2 cellular contexts compared by ENCODE assay signal in the genomic region with DNA sequence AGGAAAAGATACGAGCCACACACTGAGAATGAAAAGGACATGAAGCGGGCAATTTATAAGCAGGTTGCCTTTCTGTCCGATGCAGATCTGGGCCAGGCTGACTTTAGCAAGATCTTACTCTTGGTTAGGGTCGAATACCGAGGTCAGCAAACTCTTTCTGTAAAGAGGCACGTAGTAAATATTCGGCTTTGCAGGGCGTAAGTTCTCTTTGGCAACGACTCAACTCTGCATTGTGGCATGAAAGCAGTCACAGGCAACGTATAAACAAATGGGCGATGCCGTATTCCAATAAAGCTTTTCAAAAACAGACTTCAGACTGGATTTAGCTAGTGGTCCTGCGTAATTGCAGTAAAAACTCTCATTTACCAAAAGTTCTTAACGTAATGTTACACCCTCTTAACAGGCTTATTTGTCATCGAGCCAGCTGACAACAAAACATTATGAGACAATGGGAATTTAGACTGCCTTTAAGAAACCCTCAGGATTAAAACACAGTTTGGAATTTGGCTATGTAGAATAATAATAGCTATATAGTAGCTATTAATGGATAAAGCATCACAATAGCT.
TF ChIP-seq lines count a peak whose summit lies in the region.

No MANE protein-coding gene starts in this region.

TF ChIP-seq in GM23338, 12 proteins besides CTCF, POLR2A, EP300 and RAD21:
- no peak for TF ChIP-seq EZH2 (IDR thresholded peaks at IDR 0.05; ENCODE audit: low read depth, unreplicated experiment)

TF ChIP-seq in IMR-90, 13 proteins besides CTCF, POLR2A, EP300 and RAD21:
- TF ChIP-seq CHD1 (IDR thresholded peaks at IDR 0.05; ENCODE audit: low read depth, low read length) (no peak), CEBPB (IDR thresholded peaks at IDR 0.05; ENCODE audit: low read depth, low read length) (no peak), FOS (IDR thresholded peaks at IDR 0.05; ENCODE audit: low read depth, low read length) (no peak), SMC3 (IDR thresholded peaks at IDR 0.05; ENCODE audit: low read depth, low read length) (no peak), RFX5 (IDR thresholded peaks at IDR 0.05; ENCODE audit: low read depth, low read length) (no peak), MAFK (IDR thresholded peaks at IDR 0.05; ENCODE audit: low read depth, low read length) (no peak), BHLHE40 (IDR thresholded peaks at IDR 0.05; ENCODE audit: low read depth, low read length) (no peak), RCOR1 (IDR thresholded peaks at IDR 0.05; ENCODE audit: insufficient replicate concordance, low read length) (no peak), MAZ (IDR thresholded peaks at IDR 0.05; ENCODE audit: borderline replicate concordance, low read depth, low read length) (no peak), NFE2L2 (IDR thresholded peaks at IDR 0.05; ENCODE audit: low read depth, low read length) (no peak)
- TF ChIP-seq, protein P1, sequence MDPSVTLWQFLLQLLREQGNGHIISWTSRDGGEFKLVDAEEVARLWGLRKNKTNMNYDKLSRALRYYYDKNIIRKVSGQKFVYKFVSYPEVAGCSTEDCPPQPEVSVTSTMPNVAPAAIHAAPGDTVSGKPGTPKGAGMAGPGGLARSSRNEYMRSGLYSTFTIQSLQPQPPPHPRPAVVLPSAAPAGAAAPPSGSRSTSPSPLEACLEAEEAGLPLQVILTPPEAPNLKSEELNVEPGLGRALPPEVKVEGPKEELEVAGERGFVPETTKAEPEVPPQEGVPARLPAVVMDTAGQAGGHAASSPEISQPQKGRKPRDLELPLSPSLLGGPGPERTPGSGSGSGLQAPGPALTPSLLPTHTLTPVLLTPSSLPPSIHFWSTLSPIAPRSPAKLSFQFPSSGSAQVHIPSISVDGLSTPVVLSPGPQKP (IDR thresholded peaks at IDR 0.05; ENCODE audit: borderline replicate concordance, low read depth, low read length): no peak
- TF ChIP-seq, protein P2, sequence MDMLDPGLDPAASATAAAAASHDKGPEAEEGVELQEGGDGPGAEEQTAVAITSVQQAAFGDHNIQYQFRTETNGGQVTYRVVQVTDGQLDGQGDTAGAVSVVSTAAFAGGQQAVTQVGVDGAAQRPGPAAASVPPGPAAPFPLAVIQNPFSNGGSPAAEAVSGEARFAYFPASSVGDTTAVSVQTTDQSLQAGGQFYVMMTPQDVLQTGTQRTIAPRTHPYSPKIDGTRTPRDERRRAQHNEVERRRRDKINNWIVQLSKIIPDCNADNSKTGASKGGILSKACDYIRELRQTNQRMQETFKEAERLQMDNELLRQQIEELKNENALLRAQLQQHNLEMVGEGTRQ (IDR thresholded peaks at IDR 0.05; ENCODE audit: low read depth, low read length): no peak
